In the genomic region with DNA sequence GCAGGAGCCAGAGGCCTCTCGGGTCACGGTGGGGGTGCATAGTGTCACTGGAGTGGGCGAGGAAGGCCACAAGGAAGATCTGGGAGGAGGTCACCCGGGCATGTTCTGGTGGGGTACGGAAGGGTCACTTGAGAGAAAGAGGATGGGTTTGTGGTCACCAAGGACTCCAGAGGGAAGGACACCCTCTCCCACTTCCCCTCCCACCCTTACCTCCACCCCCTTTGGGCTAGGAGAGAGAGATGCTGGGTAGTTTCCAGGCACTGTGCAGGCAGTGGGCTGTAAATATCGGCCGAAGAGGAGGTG, we compare ENCODE assay signal across 1 cellular context.
TF ChIP-seq lines count a peak whose summit lies in the region.

No MANE protein-coding gene starts in this region.

TF ChIP-seq in HEK293T, 16 proteins besides CTCF, POLR2A, EP300 and RAD21 (continued from another document):
- TF ChIP-seq FOXK2 (IDR thresholded peaks at IDR 0.05) (no peak), ELF4 (IDR thresholded peaks at IDR 0.05) (no peak), LEF1 (IDR thresholded peaks at IDR 0.05; ENCODE audit: borderline replicate concordance) (no peak)
- TF ChIP-seq, protein P1, sequence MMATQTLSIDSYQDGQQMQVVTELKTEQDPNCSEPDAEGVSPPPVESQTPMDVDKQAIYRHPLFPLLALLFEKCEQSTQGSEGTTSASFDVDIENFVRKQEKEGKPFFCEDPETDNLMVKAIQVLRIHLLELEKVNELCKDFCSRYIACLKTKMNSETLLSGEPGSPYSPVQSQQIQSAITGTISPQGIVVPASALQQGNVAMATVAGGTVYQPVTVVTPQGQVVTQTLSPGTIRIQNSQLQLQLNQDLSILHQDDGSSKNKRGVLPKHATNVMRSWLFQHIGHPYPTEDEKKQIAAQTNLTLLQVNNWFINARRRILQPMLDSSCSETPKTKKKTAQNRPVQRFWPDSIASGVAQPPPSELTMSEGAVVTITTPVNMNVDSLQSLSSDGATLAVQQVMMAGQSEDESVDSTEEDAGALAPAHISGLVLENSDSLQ (IDR thresholded peaks at IDR 0.05) = no peak
